In genomic region chr4:143377635-143378099, GRCh38 we compare ENCODE assay signal across 9 cellular contexts. TPM values are rescaled to one million over a fixed set of nuclear protein-coding genes. Genes with fewer than 3 reads are reported as not detected.
A peak's percentile ranks its signal among the peaks of the same experiment; 100 is the strongest.
DNase-seq lines count a peak whose midpoint lies in the region; ATAC-seq, FAIRE-seq and TF ChIP-seq lines count a peak whose summit lies in the region.
"Had no signal": no experiment of that assay in that cellular context is flagged by ENCODE, and none has a peak within 500 bp of the region (broad histone marks: within the 10 kb centered on the region; RNA-seq: fewer than 3 reads in every experiment).

No MANE protein-coding gene starts in this region.

- H4K20me1 ChIP-seq in neural progenitor cell (ENCODE audit: low read depth), result peaks cover 47% of the 10 kb centered on the region

- H3K27me3 Mint-ChIP-seq in mesothelial cell of epicardium (ENCODE audit: low read depth) (no peaks in the 10 kb centered on the region), neural progenitor cell (ENCODE audit: insufficient read depth, low read depth) (no peaks in the 10 kb centered on the region)

- peak; percentile 91 for FAIRE-seq in GM18507 (lab: Jason Lieb, UNC)

- peaks cover 30% of the 10 kb centered on the region for H3K79me2 ChIP-seq in neural progenitor cell (ENCODE audit: low read depth)

- DNase-seq in GM18507 (ENCODE audit: extremely low spot score, insufficient read length, low read depth), result no peak
- DNase-seq in mesothelial cell of epicardium (ENCODE audit: low spot score in 2 of 2, unreplicated experiment in 2 of 2), result no peak
- no peak for DNase-seq in neural progenitor cell (ENCODE audit: low spot score)
- DNase-seq in stimulated activated CD4-positive, alpha-beta T cell treated with anti-CD3 and anti-CD28 coated beads, Interleukin-12 subunit alpha, Interleukin-12 subunit beta, amount 100 ng/mL, for 4 hours, result no peak
- no peak for DNase-seq in NCI-H2107 treated with DMSO at 0.1 percent for 48 hours (lab: John Stamatoyannopoulos, UW; ENCODE audit: unreplicated experiment)
- DNase-seq in stimulated activated CD4-positive, alpha-beta T cell treated with anti-CD3 and anti-CD28 coated beads, Interleukin-2, amount 100 ng/mL, for 48 hours, result no peak
- DNase-seq: NCI-H1417 treated with DMSO at 0.1 percent for 48 hours had no signal

- H3K36me3 Mint-ChIP-seq in mesothelial cell of epicardium (no peaks in the 10 kb centered on the region), neural progenitor cell (no peaks in the 10 kb centered on the region)

- no peak overlapping the region for H3K4me2 ChIP-seq in neural progenitor cell

- no peak overlapping the region for H3K4me3 ChIP-seq in neural progenitor cell

- no peak overlapping the region for H3K4me3 Mint-ChIP-seq in mesothelial cell of epicardium
- H3K4me3 Mint-ChIP-seq in neural progenitor cell, result no peak overlapping the region

- no peak for TF ChIP-seq CTCF in mesothelial cell of epicardium (IDR thresholded peaks at IDR 0.05; ENCODE audit: unreplicated experiment)
- no peak for TF ChIP-seq CTCF in neural progenitor cell (IDR thresholded peaks at IDR 0.05)

- no peaks in the 10 kb centered on the region for H3K36me3 ChIP-seq in neural progenitor cell

- peaks cover 7% of the 10 kb centered on the region for H3K4me1 ChIP-seq in neural progenitor cell

- H3K4me1 Mint-ChIP-seq in mesothelial cell of epicardium (peaks cover 69% of the 10 kb centered on the region), neural progenitor cell (peaks cover 52% of the 10 kb centered on the region)

- no peak overlapping the region for H3K27ac ChIP-seq in neural progenitor cell

- no peaks in the 10 kb centered on the region for H3K9me3 ChIP-seq in neural progenitor cell (ENCODE audit: low read depth)

- H2AFZ ChIP-seq in neural progenitor cell (replicated peaks), result no peak overlapping the region

- H3K9ac ChIP-seq in neural progenitor cell, result no peak overlapping the region

- H3K9me3 Mint-ChIP-seq in mesothelial cell of epicardium, result no peaks in the 10 kb centered on the region
- no peaks in the 10 kb centered on the region for H3K9me3 Mint-ChIP-seq in neural progenitor cell

- H3K27me3 ChIP-seq in neural progenitor cell, result no peaks in the 10 kb centered on the region

- H3K27ac Mint-ChIP-seq in mesothelial cell of epicardium, result peak overlapping the region; percentile 85
- no peak overlapping the region for H3K27ac Mint-ChIP-seq in neural progenitor cell

- peak; percentile 64 for ATAC-seq in GM21576 (IDR thresholded peaks at IDR 0.05; ENCODE audit: unreplicated experiment)
- peak; percentile 45 for ATAC-seq in HG03558 (IDR thresholded peaks at IDR 0.05; ENCODE audit: extremely low read depth, unreplicated experiment)

- no peaks in the 10 kb centered on the region for H3F3A ChIP-seq in neural progenitor cell (ENCODE audit: low read depth)

RNA-seq across cellular contexts. Expression of gene GAB1, which starts 41.0 kb away (rescaled TPM):
- total RNA-seq in mesothelial cell of epicardium (44.6 to 45.9 TPM (median 45.0 TPM) in 3 replicates), neural progenitor cell (ENCODE audit: low replicate concordance) (22.6 and 31.3 TPM in 2 replicates)
